In genomic region chr10:87532696-87533095, GRCh38 we compare ENCODE assay signal across 20 cellular contexts. TPM values are rescaled to one million over a fixed set of nuclear protein-coding genes. Genes with fewer than 3 reads are reported as not detected.
DNase-seq lines count a peak whose midpoint lies in the region; ATAC-seq and TF ChIP-seq lines count a peak whose summit lies in the region.
"Had no signal": no experiment of that assay in that cellular context is flagged by ENCODE, and none has a peak within 500 bp of the region (broad histone marks: within the 10 kb centered on the region; RNA-seq: fewer than 3 reads in every experiment).

No MANE protein-coding gene starts in this region.

- no peak for DNase-seq in heart left ventricle
- no peak for DNase-seq in Right ventricle myocardium inferior (ENCODE audit: missing footprints)
- DNase-seq in sigmoid colon = no peak
- DNase-seq in vagina (ENCODE audit: extremely low spot score in 2 of 2) = no peak
- no peak for DNase-seq in stimulated activated CD4-positive, alpha-beta T cell treated with anti-CD3 and anti-CD28 coated beads, Interleukin-4, amount 100 ng/mL, for 4 hours
- no peak for DNase-seq in psoas muscle
- DNase-seq: 8988T; activated CD4-positive, alpha-beta T cell treated with anti-CD3 and anti-CD28 coated beads for 48 hours; activated CD8-positive, alpha-beta memory T cell treated with anti-CD3 and anti-CD28 coated beads, Interleukin-2, amount 50 U/mL, for 48 hours; activated gamma-delta T cell; BE2C; Calu3; caudate nucleus; effector CD8-positive, alpha-beta T cell; NCI-H1417 treated with DMSO at 0.1 percent for 48 hours; NCI-H526; OCI-M1; T-cell had no signal

- ATAC-seq in heart left ventricle (peak in 1 of 4 donors; percentile 15), Right ventricle myocardium inferior (no peak), gastroesophageal sphincter (no peak), HG03521 (IDR thresholded peaks at IDR 0.05; ENCODE audit: unreplicated experiment) (no peak), psoas muscle (no peak)
- ATAC-seq: T-cell had no signal

- TF ChIP-seq CTCF in heart left ventricle (IDR thresholded peaks at IDR 0.05) (no peak), gastroesophageal sphincter (IDR thresholded peaks at IDR 0.05) (no peak), sigmoid colon (IDR thresholded peaks at IDR 0.05) (no peak), vagina (IDR thresholded peaks at IDR 0.05) (no peak), psoas muscle (IDR thresholded peaks at IDR 0.05) (no peak)

- H3K36me3 ChIP-seq in heart left ventricle (peaks cover 0 to 18% (median 4%) of the 10 kb centered on the region in 9 donors), gastroesophageal sphincter (peaks cover 0 to 31% of the 10 kb centered on the region in 2 donors), sigmoid colon (peaks cover 4 to 18% (median 11%) of the 10 kb centered on the region in 4 donors), vagina (no peaks in the 10 kb centered on the region), psoas muscle (ENCODE audit: insufficient read depth in 1 of 2, low read depth in 1 of 2) (peaks cover 0 to 8% of the 10 kb centered on the region in 2 donors)

- H3K27ac ChIP-seq in heart left ventricle = peak overlapping the region; percentile 34 to 67 (median 58)
- peak overlapping the region; percentile 37 to 62 (median 51) for H3K27ac ChIP-seq in gastroesophageal sphincter
- H3K27ac ChIP-seq in sigmoid colon = peak overlapping the region in 3 of 4 donors; percentile 35 to 71 (median 54)
- peak overlapping the region; percentile 62 for H3K27ac ChIP-seq in vagina
- H3K27ac ChIP-seq in psoas muscle = no peak overlapping the region

- TF ChIP-seq EP300 in gastroesophageal sphincter (IDR thresholded peaks at IDR 0.05) (no peak), sigmoid colon (IDR thresholded peaks at IDR 0.05) (no peak)

- H3K27me3 ChIP-seq in heart left ventricle = no peaks in the 10 kb centered on the region
- H3K27me3 ChIP-seq in gastroesophageal sphincter = no peaks in the 10 kb centered on the region
- no peaks in the 10 kb centered on the region for H3K27me3 ChIP-seq in sigmoid colon
- no peaks in the 10 kb centered on the region for H3K27me3 ChIP-seq in vagina
- no peaks in the 10 kb centered on the region for H3K27me3 ChIP-seq in psoas muscle (ENCODE audit: insufficient read depth in 3 of 3, low read length in 2 of 3)
- H3K27me3 ChIP-seq: BE2C had no signal

- peaks cover 0 to 25% (median 12%) of the 10 kb centered on the region in 12 donors for H3K4me1 ChIP-seq in heart left ventricle
- peaks cover 0 to 29% (median 0%) of the 10 kb centered on the region in 3 donors for H3K4me1 ChIP-seq in gastroesophageal sphincter
- H3K4me1 ChIP-seq in sigmoid colon = no peaks in the 10 kb centered on the region
- no peaks in the 10 kb centered on the region for H3K4me1 ChIP-seq in vagina
- H3K4me1 ChIP-seq in psoas muscle = no peaks in the 10 kb centered on the region
- H3K4me1 ChIP-seq: BE2C had no signal

- H3K4me3 ChIP-seq in heart left ventricle (peak overlapping the region in 6 of 12 donors; percentile 1 to 12 (median 4)), gastroesophageal sphincter (no peak overlapping the region), sigmoid colon (no peak overlapping the region), vagina (no peak overlapping the region), psoas muscle (no peak overlapping the region)

- no peak for TF ChIP-seq POLR2A in heart left ventricle (IDR thresholded peaks at IDR 0.05)
- TF ChIP-seq POLR2A in gastroesophageal sphincter (IDR thresholded peaks at IDR 0.05) = no peak
- no peak for TF ChIP-seq POLR2A in sigmoid colon (IDR thresholded peaks at IDR 0.05)
- TF ChIP-seq POLR2A in vagina (IDR thresholded peaks at IDR 0.05) = no peak

- H3K9me3 ChIP-seq in heart left ventricle (peaks cover 0 to 14% (median 0%) of the 10 kb centered on the region in 12 donors), gastroesophageal sphincter (peaks cover 0 to 12% (median 0%) of the 10 kb centered on the region in 3 donors), sigmoid colon (peaks cover 0 to 5% (median 0%) of the 10 kb centered on the region in 4 donors), vagina (no peaks in the 10 kb centered on the region), psoas muscle (no peaks in the 10 kb centered on the region)
- H3K9me3 ChIP-seq: BE2C had no signal

- intact Hi-C loops in heart left ventricle (cut with DNase I) (loop anchor here (1.0 to 10.0 kb wide), 8 partner anchors 122 to 240 kb away; partner anchors contain the start of gene PAPSS2 (in 3 of the 10)), Right ventricle myocardium inferior (cut with DNase I) (loop anchor here (2.0 to 10.0 kb wide), 2 partner anchors 122 to 202 kb away; partner anchors contain the start of gene PAPSS2), sigmoid colon (cut with DNase I) (loop anchor here (10.0 kb wide), 1 partner anchor 202 kb away; no protein-coding TSS in a partner anchor), vagina (cut with DNase I) (loop anchor here (10.0 kb wide), 1 partner anchor 202 kb away; no protein-coding TSS in a partner anchor), psoas muscle (cut with DNase I) (loop anchor here (10.0 kb wide), 2 partner anchors 202 to 242 kb away; no protein-coding TSS in a partner anchor)

RNA-seq across cellular contexts. Expression of gene MINPP1, which starts 28.0 kb away (rescaled TPM):
- total RNA-seq in heart left ventricle (10 to 100 TPM in 1 of 9 donors, 1 to 10 TPM in 8; 5.5 to 10.0 (median 6.8) TPM), Right ventricle myocardium inferior (5.2 TPM), gastroesophageal sphincter (10 to 100 TPM in 2 of 4 donors, 1 to 10 TPM in 2; 9.7 to 20.1 (median 10.1) TPM), sigmoid colon (10 to 100 TPM in 3 of 4 donors, 1 to 10 TPM in 1; 9.2 to 20.9 (median 11.0) TPM), vagina (12.5 TPM), psoas muscle (1 to 10 TPM; 3.5 to 5.0 (median 4.2) TPM)
- polyA plus RNA-seq in heart left ventricle (1 to 10 TPM; 4.9 to 6.2 TPM), sigmoid colon (10 to 100 TPM in 2 of 3 donors, 1 to 10 TPM in 1; 4.2 to 15.1 (median 14.1) TPM), psoas muscle (1 to 10 TPM; 2.9 to 6.8 (median 4.8) TPM)
